Comparison of ENCODE assay signal across 14 cellular contexts in genomic region chr13:98411617-98412310, GRCh38.
DNase-seq lines count a peak whose midpoint lies in the region; FAIRE-seq and TF ChIP-seq lines count a peak whose summit lies in the region.
"Had no signal": no experiment of that assay in that cellular context is flagged by ENCODE, and none has a peak within 500 bp of the region (broad histone marks: within the 10 kb centered on the region; RNA-seq: fewer than 3 reads in every experiment).

No MANE protein-coding gene starts in this region.

- POLR2A ChIA-PET in CD8-positive, alpha-beta memory T cell (lab: Charles Lee): no interaction called here

- DNase-seq in CD8-positive, alpha-beta memory T cell: peak in 1 of 5 donors; percentile 4
- DNase-seq in MV-4-11 (lab: John Stamatoyannopoulos, UW): peak; percentile 47
- peak in 1 of 10 donors; percentile 24 for DNase-seq in dorsolateral prefrontal cortex
- DNase-seq in nephron progenitor cell: no peak
- DNase-seq in NCI-H446 (lab: John Stamatoyannopoulos, UW): no peak
- DNase-seq in HPDE6-E6E7 (ENCODE audit: extremely low spot score): no peak
- no peak for DNase-seq in frontal cortex (ENCODE audit: low spot score in 2 of 2)
- DNase-seq: foreskin fibroblast; H9; NCI-H146; PC-9; stimulated activated CD4-positive, alpha-beta T cell treated with anti-CD3 and anti-CD28 coated beads, Interleukin-12 subunit alpha, Interleukin-12 subunit beta, amount 100 ng/mL, for 4 hours; stimulated activated naive CD4-positive, alpha-beta T cell treated with Interleukin-2 at 50 U/mL for 16 hours; WERI-Rb-1 had no signal

- no peaks in the 10 kb centered on the region for H3K9me3 ChIP-seq in CD8-positive, alpha-beta memory T cell (ENCODE audit: low read length)

- H3K4me3 ChIP-seq in CD8-positive, alpha-beta memory T cell (ENCODE audit: low read length): peak overlapping the region; percentile 21
- H3K4me3 ChIP-seq in dorsolateral prefrontal cortex: peak overlapping the region in 54 of 59 donors; percentile 1 to 56 (median 34)
- H3K4me3 ChIP-seq: PC-9 had no signal

- no peaks in the 10 kb centered on the region for H3K27me3 ChIP-seq in CD8-positive, alpha-beta memory T cell (ENCODE audit: insufficient read depth, low read length, poor library complexity, severe bottlenecking)
- peaks cover 0 to 4% (median 0%) of the 10 kb centered on the region in 45 donors for H3K27me3 ChIP-seq in dorsolateral prefrontal cortex

- peaks cover 7 to 52% of the 10 kb centered on the region in 2 donors for H3K27me3 Mint-ChIP-seq in CD8-positive, alpha-beta memory T cell
- H3K27me3 Mint-ChIP-seq in nephron progenitor cell (ENCODE audit: low read depth, poor library complexity): no peaks in the 10 kb centered on the region

- H3K4me1 Mint-ChIP-seq in CD8-positive, alpha-beta memory T cell: peaks cover 4 to 6% (median 6%) of the 10 kb centered on the region in 3 donors
- peaks cover 47% of the 10 kb centered on the region for H3K4me1 Mint-ChIP-seq in nephron progenitor cell
- H3K4me1 Mint-ChIP-seq: H9 had no signal

- intact Hi-C loops in dorsolateral prefrontal cortex (cut with DNase I): no loop called here

- peaks cover 10% of the 10 kb centered on the region for H3K4me1 ChIP-seq in CD8-positive, alpha-beta memory T cell (ENCODE audit: insufficient read depth, low read length)

- H3K4me3 Mint-ChIP-seq in CD8-positive, alpha-beta memory T cell: peak overlapping the region in 6 of 7 donors; percentile 5 to 52 (median 40)
- no peak overlapping the region for H3K4me3 Mint-ChIP-seq in nephron progenitor cell
- H3K4me3 Mint-ChIP-seq: H9 had no signal

- H3K27ac ChIP-seq in CD8-positive, alpha-beta memory T cell (ENCODE audit: low read depth, low read length): no peak overlapping the region
- peak overlapping the region in 26 of 59 donors; percentile 2 to 71 (median 32) for H3K27ac ChIP-seq in dorsolateral prefrontal cortex
- H3K27ac ChIP-seq: PC-9, WERI-Rb-1 had no signal

- CTCF ChIA-PET in CD8-positive, alpha-beta memory T cell (lab: Charles Lee): no interaction called here

- TF ChIP-seq CTCF in dorsolateral prefrontal cortex (IDR thresholded peaks at IDR 0.05 in 54 of 56, conservative IDR thresholded peaks at IDR 0.05 in 2 of 56; ENCODE audit: low read depth in 1 of 56, partially characterized antibody in 56 of 56) (no peak), nephron progenitor cell (IDR thresholded peaks at IDR 0.05) (no peak)

- no peak for FAIRE-seq in frontal cortex (lab: Jason Lieb, UNC)

- no peak overlapping the region for H3K27ac Mint-ChIP-seq in CD8-positive, alpha-beta memory T cell
- peak overlapping the region; percentile 76 for H3K27ac Mint-ChIP-seq in nephron progenitor cell

- H3K36me3 ChIP-seq in CD8-positive, alpha-beta memory T cell (ENCODE audit: insufficient read depth, low read length): no peaks in the 10 kb centered on the region

- no peaks in the 10 kb centered on the region for H3K9me3 Mint-ChIP-seq in CD8-positive, alpha-beta memory T cell
- peaks cover 10% of the 10 kb centered on the region for H3K9me3 Mint-ChIP-seq in nephron progenitor cell
- H3K9me3 Mint-ChIP-seq: H9 had no signal

- no peaks in the 10 kb centered on the region for H3K36me3 Mint-ChIP-seq in CD8-positive, alpha-beta memory T cell
- H3K36me3 Mint-ChIP-seq in nephron progenitor cell (ENCODE audit: low read depth): peaks cover 89% of the 10 kb centered on the region
